In the genomic region with DNA sequence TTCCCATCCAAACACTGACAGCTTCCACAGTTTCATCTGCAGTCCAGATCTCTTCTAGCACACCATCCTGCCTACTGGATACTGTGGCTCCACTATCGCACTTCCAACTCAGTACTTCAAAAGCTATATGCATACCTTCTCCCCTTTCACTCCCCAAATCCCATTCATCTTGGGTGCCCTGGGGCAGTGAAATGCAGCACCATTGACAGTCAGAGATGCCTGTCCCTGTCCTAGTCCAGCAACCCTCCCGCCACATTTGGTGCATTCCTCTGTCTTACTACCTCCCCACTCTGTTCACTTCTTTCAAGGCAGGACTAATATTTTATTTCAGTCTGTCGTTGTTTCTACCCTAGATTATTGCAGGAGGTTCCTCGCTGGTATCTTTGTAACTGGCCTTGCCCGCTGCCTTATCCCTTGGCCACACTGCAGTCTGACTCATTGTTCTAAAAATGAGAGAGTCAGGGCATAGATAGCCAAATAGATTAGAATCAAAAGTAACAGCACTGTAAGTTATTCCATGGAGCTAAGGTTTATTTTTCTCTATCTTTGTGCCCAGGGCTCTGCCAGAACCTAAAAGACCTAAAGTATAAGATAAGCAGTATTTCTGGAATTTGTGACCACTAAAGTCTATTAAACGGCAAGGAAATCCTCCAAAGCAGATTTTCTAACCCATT, we compare ENCODE assay signal across 27 cellular contexts.
A peak's percentile ranks its signal among the peaks of the same experiment; 100 is the strongest.
DNase-seq lines count a peak whose midpoint lies in the region; ATAC-seq and TF ChIP-seq lines count a peak whose summit lies in the region.
"Had no signal": no experiment of that assay in that cellular context is flagged by ENCODE, and none has a peak within 500 bp of the region (broad histone marks: within the 10 kb centered on the region; RNA-seq: fewer than 3 reads in every experiment).

No MANE protein-coding gene starts in this region.

- H3K27me3 ChIP-seq in cardiac muscle cell (no peaks in the 10 kb centered on the region), SJCRH30 (no peaks in the 10 kb centered on the region), skeletal muscle tissue (ENCODE audit: control insufficient read depth in 3 of 3, insufficient read depth in 3 of 3, low read length in 3 of 3) (no peaks in the 10 kb centered on the region), right lobe of liver (no peaks in the 10 kb centered on the region)
- H3K27me3 ChIP-seq: thyroid gland had no signal

- H3K9me3 ChIP-seq in cardiac muscle cell (ENCODE audit: low read depth), result no peaks in the 10 kb centered on the region
- no peaks in the 10 kb centered on the region for H3K9me3 ChIP-seq in SJCRH30 (replicated peaks)
- no peaks in the 10 kb centered on the region for H3K9me3 ChIP-seq in skeletal muscle tissue (ENCODE audit: control insufficient read depth in 3 of 3, low read length in 3 of 3)
- H3K9me3 ChIP-seq in right lobe of liver, result no peaks in the 10 kb centered on the region
- H3K9me3 ChIP-seq: HAP-1, thyroid gland had no signal

- TF ChIP-seq CTCF in cardiac muscle cell (IDR thresholded peaks at IDR 0.05; ENCODE audit: low read depth, low read length), result no peak
- TF ChIP-seq CTCF in right lobe of liver (IDR thresholded peaks at IDR 0.05), result no peak

- DNase-seq in cardiac muscle cell (ENCODE audit: low read depth in 1 of 2, low spot score in 1 of 2) (no peak), Right ventricle myocardium inferior (ENCODE audit: missing footprints) (no peak), SJCRH30 (peak; percentile 9 to 16), erythroblast (lab: John Stamatoyannopoulos, UW) (peak; percentile 78 to 94), right lobe of liver (no peak), NCI-H774 (lab: John Stamatoyannopoulos, UW) (no peak)
- no peak for DNase-seq in stimulated activated CD4-positive, alpha-beta T cell treated with anti-CD3 and anti-CD28 coated beads, Interleukin-4, amount 100 ng/mL, for 24 hours
- DNase-seq: 8988T; activated CD8-positive, alpha-beta memory T cell treated with anti-CD3 and anti-CD28 coated beads, Interleukin-2, amount 50 U/mL, for 4 hours; activated naive CD8-positive, alpha-beta T cell treated with anti-CD3 and anti-CD28 coated beads, Interleukin-2, amount 10 ng/mL, durations not matched to agents 7 days and 5 days; DND-41; effector memory CD4-positive, alpha-beta T cell; foreskin melanocyte; hypothalamus; NCI-H146; NCI-H2171 treated with DMSO at 0.1 percent for 48 hours; NCI-H748 treated with DMSO at 0.1 percent for 48 hours; SHP77; stimulated activated CD4-positive, alpha-beta T cell treated with anti-CD3 and anti-CD28 coated beads, Interleukin-4, amount 100 ng/mL, for 4 hours; T-cell; thyroid gland; WERI-Rb-1 had no signal

- intact Hi-C loops in Right ventricle myocardium inferior (cut with DNase I) (no loop called here), right lobe of liver (cut with DNase I) (no loop called here)

- WGBS in right lobe of liver (ENCODE audit: insufficient coverage, low coverage, low lambda C conversion rate, missing lambda C conversion rate), result 76% methylated on average over 6 of the region's 6 CpGs

- H3K36me3 ChIP-seq in cardiac muscle cell, result no peaks in the 10 kb centered on the region
- no peaks in the 10 kb centered on the region for H3K36me3 ChIP-seq in SJCRH30
- H3K36me3 ChIP-seq in skeletal muscle tissue (ENCODE audit: control insufficient read depth in 3 of 3, insufficient read depth in 3 of 3, low read length in 3 of 3), result no peaks in the 10 kb centered on the region
- H3K36me3 ChIP-seq in right lobe of liver, result no peaks in the 10 kb centered on the region
- H3K36me3 ChIP-seq: HAP-1, thyroid gland had no signal

- no peak overlapping the region for H3K4me3 ChIP-seq in cardiac muscle cell
- no peak overlapping the region for H3K4me3 ChIP-seq in SJCRH30
- H3K4me3 ChIP-seq in skeletal muscle tissue (ENCODE audit: low read length in 3 of 3), result peak overlapping the region in 1 of 3 donors; percentile 52
- H3K4me3 ChIP-seq in right lobe of liver, result no peak overlapping the region
- H3K4me3 ChIP-seq: HAP-1, K562, thyroid gland had no signal

- H3K9ac ChIP-seq in skeletal muscle tissue (ENCODE audit: low read depth in 1 of 3, low read length in 3 of 3), result peak overlapping the region in 1 of 3 donors; percentile 42

- peaks cover 27% of the 10 kb centered on the region for H3K4me1 ChIP-seq in cardiac muscle cell (ENCODE audit: low read depth)
- no peaks in the 10 kb centered on the region for H3K4me1 ChIP-seq in SJCRH30
- peaks cover 2 to 7% (median 5%) of the 10 kb centered on the region in 3 donors for H3K4me1 ChIP-seq in skeletal muscle tissue (ENCODE audit: control insufficient read depth in 3 of 3, insufficient read depth in 3 of 3, low read length in 3 of 3)
- no peaks in the 10 kb centered on the region for H3K4me1 ChIP-seq in right lobe of liver
- H3K4me1 ChIP-seq: thyroid gland had no signal

- ATAC-seq in Right ventricle myocardium inferior (no peak), right lobe of liver (no peak)
- ATAC-seq: activated T-helper 17 cell treated with anti-CD3 and anti-CD28 coated beads, Interleukin-2, amount 50 U/mL, for 72 hours; esophagus mucosa; K562; T-cell had no signal

- TF ChIP-seq POLR2A in erythroblast (IDR thresholded peaks at IDR 0.05; ENCODE audit: low read length) (no peak), right lobe of liver (IDR thresholded peaks at IDR 0.05) (no peak)

- H3K27ac ChIP-seq in cardiac muscle cell (peak overlapping the region; percentile 18), SJCRH30 (no peak overlapping the region), skeletal muscle tissue (ENCODE audit: low read depth, low read length) (peak overlapping the region; percentile 53), right lobe of liver (no peak overlapping the region)
- H3K27ac ChIP-seq: thyroid gland, WERI-Rb-1 had no signal

Comparison
In these comparisons a context has a peak if more than half of its experiments do, and no peak if none do; other contexts are left out.
1. DNase-seq: peak in SJCRH30 (2 of 2) and erythroblast (2 of 2); none in cardiac muscle cell (0 of 2), Right ventricle myocardium inferior (single experiment), stimulated activated CD4-positive, alpha-beta T cell treated with anti-CD3 and anti-CD28 coated beads, Interleukin-4, amount 100 ng/mL, for 24 hours (single experiment), right lobe of liver (0 of 3) and NCI-H774 (single experiment).
2. H3K27ac ChIP-seq: peak in cardiac muscle cell (single experiment) and skeletal muscle tissue (single experiment); none in SJCRH30 (single experiment) and right lobe of liver (0 of 3).